In the genomic region with DNA sequence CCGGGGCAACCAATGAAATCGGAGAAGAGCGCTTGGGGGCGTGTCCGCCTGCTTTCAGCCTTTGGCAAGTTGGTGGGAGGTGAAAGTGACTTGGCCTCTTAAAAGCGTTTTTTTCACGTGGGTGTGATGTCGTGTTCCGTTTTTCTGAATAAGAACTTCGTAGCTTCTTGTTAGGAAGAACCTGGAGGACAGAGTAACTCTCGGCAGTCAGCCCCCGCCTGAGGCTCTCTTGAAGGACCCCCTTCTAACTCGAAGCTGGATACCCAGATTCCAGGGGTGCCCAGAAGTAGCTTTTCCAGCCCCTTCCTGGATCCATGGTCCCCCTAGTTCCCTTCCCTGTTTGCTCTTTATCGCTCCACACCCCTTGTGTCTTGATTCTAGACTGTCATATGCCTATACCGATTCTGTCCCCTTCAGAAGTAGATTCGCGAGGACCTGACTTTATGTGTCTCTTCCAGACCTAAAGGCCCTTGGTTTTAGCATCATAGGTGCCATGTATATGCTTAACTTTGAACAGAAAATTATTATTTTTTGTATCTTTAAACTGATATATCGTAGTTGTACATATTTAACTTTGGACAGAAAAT, we compare ENCODE assay signal across 1 cellular context.
TF ChIP-seq lines count a peak whose summit lies in the region.

No MANE protein-coding gene starts in this region.

TF ChIP-seq in K562, 482 proteins besides CTCF, POLR2A, EP300 and RAD21 (continued from another document and continues in another):
- TF ChIP-seq, protein P1, sequence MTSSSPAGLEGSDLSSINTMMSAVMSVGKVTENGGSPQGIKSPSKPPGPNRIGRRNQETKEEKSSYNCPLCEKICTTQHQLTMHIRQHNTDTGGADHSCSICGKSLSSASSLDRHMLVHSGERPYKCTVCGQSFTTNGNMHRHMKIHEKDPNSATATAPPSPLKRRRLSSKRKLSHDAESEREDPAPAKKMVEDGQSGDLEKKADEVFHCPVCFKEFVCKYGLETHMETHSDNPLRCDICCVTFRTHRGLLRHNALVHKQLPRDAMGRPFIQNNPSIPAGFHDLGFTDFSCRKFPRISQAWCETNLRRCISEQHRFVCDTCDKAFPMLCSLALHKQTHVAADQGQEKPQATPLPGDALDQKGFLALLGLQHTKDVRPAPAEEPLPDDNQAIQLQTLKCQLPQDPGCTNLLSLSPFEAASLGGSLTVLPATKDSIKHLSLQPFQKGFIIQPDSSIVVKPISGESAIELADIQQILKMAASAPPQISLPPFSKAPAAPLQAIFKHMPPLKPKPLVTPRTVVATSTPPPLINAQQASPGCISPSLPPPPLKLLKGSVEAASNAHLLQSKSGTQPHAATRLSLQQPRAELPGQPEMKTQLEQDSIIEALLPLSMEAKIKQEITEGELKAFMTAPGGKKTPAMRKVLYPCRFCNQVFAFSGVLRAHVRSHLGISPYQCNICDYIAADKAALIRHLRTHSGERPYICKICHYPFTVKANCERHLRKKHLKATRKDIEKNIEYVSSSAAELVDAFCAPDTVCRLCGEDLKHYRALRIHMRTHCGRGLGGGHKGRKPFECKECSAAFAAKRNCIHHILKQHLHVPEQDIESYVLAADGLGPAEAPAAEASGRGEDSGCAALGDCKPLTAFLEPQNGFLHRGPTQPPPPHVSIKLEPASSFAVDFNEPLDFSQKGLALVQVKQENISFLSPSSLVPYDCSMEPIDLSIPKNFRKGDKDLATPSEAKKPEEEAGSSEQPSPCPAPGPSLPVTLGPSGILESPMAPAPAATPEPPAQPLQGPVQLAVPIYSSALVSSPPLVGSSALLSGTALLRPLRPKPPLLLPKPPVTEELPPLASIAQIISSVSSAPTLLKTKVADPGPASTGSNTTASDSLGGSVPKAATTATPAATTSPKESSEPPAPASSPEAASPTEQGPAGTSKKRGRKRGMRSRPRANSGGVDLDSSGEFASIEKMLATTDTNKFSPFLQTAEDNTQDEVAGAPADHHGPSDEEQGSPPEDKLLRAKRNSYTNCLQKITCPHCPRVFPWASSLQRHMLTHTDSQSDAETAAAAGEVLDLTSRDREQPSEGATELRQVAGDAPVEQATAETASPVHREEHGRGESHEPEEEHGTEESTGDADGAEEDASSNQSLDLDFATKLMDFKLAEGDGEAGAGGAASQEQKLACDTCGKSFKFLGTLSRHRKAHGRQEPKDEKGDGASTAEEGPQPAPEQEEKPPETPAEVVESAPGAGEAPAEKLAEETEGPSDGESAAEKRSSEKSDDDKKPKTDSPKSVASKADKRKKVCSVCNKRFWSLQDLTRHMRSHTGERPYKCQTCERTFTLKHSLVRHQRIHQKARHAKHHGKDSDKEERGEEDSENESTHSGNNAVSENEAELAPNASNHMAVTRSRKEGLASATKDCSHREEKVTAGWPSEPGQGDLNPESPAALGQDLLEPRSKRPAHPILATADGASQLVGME (CRISPR knock-in tag; IDR thresholded peaks at IDR 0.05): no peak
- TF ChIP-seq SUPT5H (IDR thresholded peaks at IDR 0.05) (peak; percentile 74), KDM5B (IDR thresholded peaks at IDR 0.05; ENCODE audit: insufficient replicate concordance, low read depth, low read length) (peak; percentile 76), ZFX (CRISPR knock-in tag; IDR thresholded peaks at IDR 0.05) (peak; percentile 47), SPI1 (IDR thresholded peaks at IDR 0.05; ENCODE audit: borderline replicate concordance, low read depth, low read length) (peak; percentile 65), E2F3 (CRISPR knock-in tag; IDR thresholded peaks at IDR 0.05) (peak; percentile 22; the same call in 1 of the 2 replicates), XRCC3 (IDR thresholded peaks at IDR 0.05) (no peak), TOE1 (IDR thresholded peaks at IDR 0.05; ENCODE audit: borderline replicate concordance) (peak; percentile 49; the same call in 1 of the 2 replicates), TOE1 (CRISPR knock-in tag; IDR thresholded peaks at IDR 0.05; ENCODE audit: borderline replicate concordance, low read depth) (no peak), MAZ (CRISPR knock-in tag; conservative IDR thresholded peaks at IDR 0.05 in 1 of 2, IDR thresholded peaks at IDR 0.05 in 1 of 2) (peak in 1 of 2 experiments; percentile 17; a peak in 1 of 4 replicates), ZNF384 (IDR thresholded peaks at IDR 0.05; ENCODE audit: low read depth, low read length) (peak; percentile 79), SLC30A9 (CRISPR knock-in tag; IDR thresholded peaks at IDR 0.05) (no peak), TRIM24 (IDR thresholded peaks at IDR 0.05) (no peak), ZKSCAN3 (CRISPR knock-in tag; IDR thresholded peaks at IDR 0.05) (no peak), ZNF696 (CRISPR knock-in tag; conservative IDR thresholded peaks at IDR 0.05) (no peak), NFE2L1 (tag; IDR thresholded peaks at IDR 0.05; ENCODE audit: borderline replicate concordance, low read depth) (no peak), ZNF79 (CRISPR knock-in tag; IDR thresholded peaks at IDR 0.05; ENCODE audit: low read depth) (0 out of 2 replicates have a peak, but pooled peaks have one; percentile 12), TBP (optimal IDR thresholded peaks at IDR 0.05; ENCODE audit: low read depth, low read length) (peak; percentile 78), SMARCA4 (IDR thresholded peaks at IDR 0.05) (0 out of 2 replicates have a peak, but pooled peaks have one; percentile 30), EZH2 (IDR thresholded peaks at IDR 0.05; ENCODE audit: borderline replicate concordance, low read depth, low read length) (no peak), FOXM1 (IDR thresholded peaks at IDR 0.05; ENCODE audit: low read depth) (0 out of 2 replicates have a peak, but pooled peaks have one; percentile 14), FOXM1 (CRISPR knock-in tag; IDR thresholded peaks at IDR 0.05; ENCODE audit: low read depth) (no peak)
- TF ChIP-seq, protein P2, sequence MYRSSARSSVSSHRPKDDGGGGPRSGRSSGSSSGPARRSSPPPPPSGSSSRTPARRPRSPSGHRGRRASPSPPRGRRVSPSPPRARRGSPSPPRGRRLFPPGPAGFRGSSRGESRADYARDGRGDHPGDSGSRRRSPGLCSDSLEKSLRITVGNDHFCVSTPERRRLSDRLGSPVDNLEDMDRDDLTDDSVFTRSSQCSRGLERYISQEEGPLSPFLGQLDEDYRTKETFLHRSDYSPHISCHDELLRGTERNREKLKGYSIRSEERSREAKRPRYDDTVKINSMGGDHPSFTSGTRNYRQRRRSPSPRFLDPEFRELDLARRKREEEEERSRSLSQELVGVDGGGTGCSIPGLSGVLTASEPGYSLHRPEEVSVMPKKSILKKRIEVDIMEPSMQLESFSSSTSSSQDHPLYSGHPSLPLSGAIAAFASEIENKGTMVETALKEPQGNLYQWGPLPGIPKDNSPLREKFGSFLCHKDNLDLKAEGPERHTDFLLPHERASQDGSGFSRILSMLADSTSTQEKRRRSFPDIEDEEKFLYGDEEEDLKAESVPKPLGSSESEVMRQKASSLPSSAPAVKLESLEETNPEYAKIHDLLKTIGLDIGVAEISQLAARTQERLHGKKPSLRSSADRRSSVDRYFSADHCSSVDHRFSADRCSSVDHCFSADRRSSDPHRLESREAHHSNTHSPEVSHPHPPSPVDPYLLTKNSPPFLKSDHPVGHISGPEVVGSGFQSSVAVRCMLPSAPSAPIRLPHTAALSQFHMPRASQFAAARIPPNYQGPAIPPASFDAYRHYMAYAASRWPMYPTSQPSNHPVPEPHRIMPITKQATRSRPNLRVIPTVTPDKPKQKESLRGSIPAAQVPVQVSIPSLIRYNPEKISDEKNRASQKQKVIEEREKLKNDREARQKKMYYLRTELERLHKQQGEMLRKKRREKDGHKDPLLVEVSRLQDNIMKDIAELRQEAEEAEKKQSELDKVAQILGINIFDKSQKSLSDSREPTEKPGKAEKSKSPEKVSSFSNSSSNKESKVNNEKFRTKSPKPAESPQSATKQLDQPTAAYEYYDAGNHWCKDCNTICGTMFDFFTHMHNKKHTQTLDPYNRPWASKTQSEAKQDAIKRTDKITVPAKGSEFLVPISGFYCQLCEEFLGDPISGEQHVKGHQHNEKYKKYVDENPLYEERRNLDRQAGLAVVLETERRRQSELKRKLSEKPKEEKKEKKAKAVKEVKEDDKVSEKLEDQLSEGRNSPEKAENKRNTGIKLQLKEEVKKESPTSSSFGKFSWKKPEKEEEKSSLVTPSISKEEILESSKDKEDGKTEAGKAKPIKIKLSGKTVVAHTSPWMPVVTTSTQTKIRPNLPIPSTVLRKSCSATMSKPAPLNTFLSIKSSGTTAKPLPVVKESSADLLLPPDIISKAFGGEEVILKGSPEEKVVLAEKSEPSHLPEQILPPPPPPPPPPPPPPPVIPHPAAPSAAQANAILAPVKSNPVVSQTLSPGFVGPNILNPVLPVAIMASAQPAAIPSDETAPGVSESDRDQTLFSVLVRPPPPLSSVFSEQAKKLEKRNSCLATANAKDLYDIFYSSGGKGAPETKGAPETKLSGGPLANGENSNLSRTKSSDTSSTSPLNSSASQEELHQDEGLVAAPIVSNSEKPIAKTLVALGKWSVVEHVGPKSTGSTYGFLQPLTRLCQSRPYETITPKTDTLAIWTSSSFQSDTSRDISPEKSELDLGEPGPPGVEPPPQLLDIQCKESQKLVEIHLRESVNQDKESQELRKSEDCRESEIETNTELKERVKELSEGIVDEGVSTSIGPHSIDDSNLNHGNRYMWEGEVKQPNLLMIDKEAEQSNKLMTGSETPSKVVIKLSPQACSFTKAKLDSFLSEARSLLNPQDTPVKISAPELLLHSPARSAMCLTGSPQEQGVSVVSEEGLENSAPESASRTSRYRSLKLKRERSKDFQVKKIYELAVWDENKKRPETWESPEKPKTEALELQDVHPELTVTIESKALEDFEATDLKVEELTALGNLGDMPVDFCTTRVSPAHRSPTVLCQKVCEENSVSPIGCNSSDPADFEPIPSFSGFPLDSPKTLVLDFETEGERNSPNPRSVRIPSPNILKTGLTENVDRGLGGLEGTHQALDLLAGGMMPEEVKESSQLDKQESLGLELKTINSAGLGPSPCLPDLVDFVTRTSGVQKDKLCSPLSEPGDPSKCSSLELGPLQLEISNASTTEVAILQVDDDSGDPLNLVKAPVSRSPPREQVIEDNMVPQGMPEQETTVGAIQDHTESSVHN (IDR thresholded peaks at IDR 0.05; ENCODE audit: borderline replicate concordance in 1 of 2, low read depth in 1 of 2): no peak
- TF ChIP-seq, protein P3, sequence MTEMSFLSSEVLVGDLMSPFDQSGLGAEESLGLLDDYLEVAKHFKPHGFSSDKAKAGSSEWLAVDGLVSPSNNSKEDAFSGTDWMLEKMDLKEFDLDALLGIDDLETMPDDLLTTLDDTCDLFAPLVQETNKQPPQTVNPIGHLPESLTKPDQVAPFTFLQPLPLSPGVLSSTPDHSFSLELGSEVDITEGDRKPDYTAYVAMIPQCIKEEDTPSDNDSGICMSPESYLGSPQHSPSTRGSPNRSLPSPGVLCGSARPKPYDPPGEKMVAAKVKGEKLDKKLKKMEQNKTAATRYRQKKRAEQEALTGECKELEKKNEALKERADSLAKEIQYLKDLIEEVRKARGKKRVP (CRISPR knock-in tag; IDR thresholded peaks at IDR 0.05): peak; percentile 56; the same call in 1 of the 2 replicates
- TF ChIP-seq, protein P4, sequence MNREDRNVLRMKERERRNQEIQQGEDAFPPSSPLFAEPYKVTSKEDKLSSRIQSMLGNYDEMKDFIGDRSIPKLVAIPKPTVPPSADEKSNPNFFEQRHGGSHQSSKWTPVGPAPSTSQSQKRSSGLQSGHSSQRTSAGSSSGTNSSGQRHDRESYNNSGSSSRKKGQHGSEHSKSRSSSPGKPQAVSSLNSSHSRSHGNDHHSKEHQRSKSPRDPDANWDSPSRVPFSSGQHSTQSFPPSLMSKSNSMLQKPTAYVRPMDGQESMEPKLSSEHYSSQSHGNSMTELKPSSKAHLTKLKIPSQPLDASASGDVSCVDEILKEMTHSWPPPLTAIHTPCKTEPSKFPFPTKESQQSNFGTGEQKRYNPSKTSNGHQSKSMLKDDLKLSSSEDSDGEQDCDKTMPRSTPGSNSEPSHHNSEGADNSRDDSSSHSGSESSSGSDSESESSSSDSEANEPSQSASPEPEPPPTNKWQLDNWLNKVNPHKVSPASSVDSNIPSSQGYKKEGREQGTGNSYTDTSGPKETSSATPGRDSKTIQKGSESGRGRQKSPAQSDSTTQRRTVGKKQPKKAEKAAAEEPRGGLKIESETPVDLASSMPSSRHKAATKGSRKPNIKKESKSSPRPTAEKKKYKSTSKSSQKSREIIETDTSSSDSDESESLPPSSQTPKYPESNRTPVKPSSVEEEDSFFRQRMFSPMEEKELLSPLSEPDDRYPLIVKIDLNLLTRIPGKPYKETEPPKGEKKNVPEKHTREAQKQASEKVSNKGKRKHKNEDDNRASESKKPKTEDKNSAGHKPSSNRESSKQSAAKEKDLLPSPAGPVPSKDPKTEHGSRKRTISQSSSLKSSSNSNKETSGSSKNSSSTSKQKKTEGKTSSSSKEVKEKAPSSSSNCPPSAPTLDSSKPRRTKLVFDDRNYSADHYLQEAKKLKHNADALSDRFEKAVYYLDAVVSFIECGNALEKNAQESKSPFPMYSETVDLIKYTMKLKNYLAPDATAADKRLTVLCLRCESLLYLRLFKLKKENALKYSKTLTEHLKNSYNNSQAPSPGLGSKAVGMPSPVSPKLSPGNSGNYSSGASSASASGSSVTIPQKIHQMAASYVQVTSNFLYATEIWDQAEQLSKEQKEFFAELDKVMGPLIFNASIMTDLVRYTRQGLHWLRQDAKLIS (CRISPR knock-in tag; IDR thresholded peaks at IDR 0.05): peak; percentile 39; the same call in 1 of the 2 replicates
- TF ChIP-seq, protein P5, sequence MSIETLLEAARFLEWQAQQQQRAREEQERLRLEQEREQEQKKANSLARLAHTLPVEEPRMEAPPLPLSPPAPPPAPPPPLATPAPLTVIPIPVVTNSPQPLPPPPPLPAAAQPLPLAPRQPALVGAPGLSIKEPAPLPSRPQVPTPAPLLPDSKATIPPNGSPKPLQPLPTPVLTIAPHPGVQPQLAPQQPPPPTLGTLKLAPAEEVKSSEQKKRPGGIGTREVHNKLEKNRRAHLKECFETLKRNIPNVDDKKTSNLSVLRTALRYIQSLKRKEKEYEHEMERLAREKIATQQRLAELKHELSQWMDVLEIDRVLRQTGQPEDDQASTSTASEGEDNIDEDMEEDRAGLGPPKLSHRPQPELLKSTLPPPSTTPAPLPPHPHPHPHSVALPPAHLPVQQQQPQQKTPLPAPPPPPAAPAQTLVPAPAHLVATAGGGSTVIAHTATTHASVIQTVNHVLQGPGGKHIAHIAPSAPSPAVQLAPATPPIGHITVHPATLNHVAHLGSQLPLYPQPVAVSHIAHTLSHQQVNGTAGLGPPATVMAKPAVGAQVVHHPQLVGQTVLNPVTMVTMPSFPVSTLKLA (conservative IDR thresholded peaks at IDR 0.05): peak; percentile 47 to 79
- TF ChIP-seq, protein P6, sequence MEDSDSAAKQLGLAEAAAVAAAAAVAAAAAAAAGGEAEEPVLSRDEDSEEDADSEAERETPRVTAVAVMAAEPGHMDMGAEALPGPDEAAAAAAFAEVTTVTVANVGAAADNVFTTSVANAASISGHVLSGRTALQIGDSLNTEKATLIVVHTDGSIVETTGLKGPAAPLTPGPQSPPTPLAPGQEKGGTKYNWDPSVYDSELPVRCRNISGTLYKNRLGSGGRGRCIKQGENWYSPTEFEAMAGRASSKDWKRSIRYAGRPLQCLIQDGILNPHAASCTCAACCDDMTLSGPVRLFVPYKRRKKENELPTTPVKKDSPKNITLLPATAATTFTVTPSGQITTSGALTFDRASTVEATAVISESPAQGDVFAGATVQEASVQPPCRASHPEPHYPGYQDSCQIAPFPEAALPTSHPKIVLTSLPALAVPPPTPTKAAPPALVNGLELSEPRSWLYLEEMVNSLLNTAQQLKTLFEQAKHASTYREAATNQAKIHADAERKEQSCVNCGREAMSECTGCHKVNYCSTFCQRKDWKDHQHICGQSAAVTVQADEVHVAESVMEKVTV (CRISPR knock-in tag; IDR thresholded peaks at IDR 0.05): 0 out of 2 replicates have a peak, but pooled peaks have one; percentile 26
- TF ChIP-seq, protein P7, sequence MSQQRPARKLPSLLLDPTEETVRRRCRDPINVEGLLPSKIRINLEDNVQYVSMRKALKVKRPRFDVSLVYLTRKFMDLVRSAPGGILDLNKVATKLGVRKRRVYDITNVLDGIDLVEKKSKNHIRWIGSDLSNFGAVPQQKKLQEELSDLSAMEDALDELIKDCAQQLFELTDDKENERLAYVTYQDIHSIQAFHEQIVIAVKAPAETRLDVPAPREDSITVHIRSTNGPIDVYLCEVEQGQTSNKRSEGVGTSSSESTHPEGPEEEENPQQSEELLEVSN (IDR thresholded peaks at IDR 0.05; ENCODE audit: borderline replicate concordance in 1 of 2, extremely low read depth in 1 of 2, insufficient read depth in 1 of 2, insufficient read length in 1 of 2, low read depth in 1 of 2, low read length in 1 of 2, poor library complexity in 1 of 2, severe bottlenecking in 1 of 2): peak; percentile 70 to 93
